Comparison of ENCODE assay signal across 8 cellular contexts in genomic region chr9:127423934-127424668, GRCh38. TPM values are rescaled to one million over a fixed set of nuclear protein-coding genes. Genes with fewer than 3 reads are reported as not detected.
A peak's percentile ranks its signal among the peaks of the same experiment; 100 is the strongest.
DNase-seq lines count a peak whose midpoint lies in the region; ATAC-seq, FAIRE-seq and TF ChIP-seq lines count a peak whose summit lies in the region.

TSS of gene ZNF79 (plus strand) at chr9:127424382. CDS start at chr9:127424788, 406 bp downstream.

- DNase-seq in GM23338 (ENCODE audit: low spot score) (peak; percentile 96), Kasumi-1 (lab: John Stamatoyannopoulos, UW) (peak; percentile 90 to 93), RCC 7860 (ENCODE audit: low spot score) (peak; percentile 81), esophagus squamous epithelium (lab: John Stamatoyannopoulos, UW) (peak; percentile 61)
- DNase-seq in activated T-cell treated with anti-CD3 and anti-CD28 coated beads, Interleukin-2, amount 50 U/mL, for 48 hours = peak; percentile 95 to 96
- DNase-seq in stimulated activated CD8-positive, alpha-beta memory T cell treated with anti-CD3 and anti-CD28 coated beads, Interleukin-7, amount 100 ng/mL, for 1 hour (ENCODE audit: low read depth in 2 of 2) = peak; percentile 81 to 82

- TF ChIP-seq CTCF in DOHH2 (IDR thresholded peaks at IDR 0.05; ENCODE audit: low read depth, low read length, poor library complexity, severe bottlenecking) = no peak
- no peak for TF ChIP-seq CTCF in GM23338 (conservative IDR thresholded peaks at IDR 0.05; ENCODE audit: low read depth in 2 of 2)
- TF ChIP-seq CTCF in esophagus squamous epithelium (IDR thresholded peaks at IDR 0.05) = peak in 1 of 6 experiments; percentile 16

- peaks cover 26% of the 10 kb centered on the region for H3K4me1 ChIP-seq in DOHH2 (ENCODE audit: control insufficient read depth, low read length)
- peaks cover 6% of the 10 kb centered on the region for H3K4me1 ChIP-seq in GM23338 (ENCODE audit: insufficient read depth)
- peaks cover 26 to 78% (median 27%) of the 10 kb centered on the region in 3 donors for H3K4me1 ChIP-seq in esophagus squamous epithelium
- peaks cover 11 to 34% of the 10 kb centered on the region in 2 donors for H3K4me1 ChIP-seq in muscle layer of duodenum (ENCODE audit: control insufficient read depth in 1 of 2, insufficient read depth in 2 of 2, low read length in 2 of 2)

- ATAC-seq in GM23338 = peak; percentile 96

- TF ChIP-seq POLR2A in esophagus squamous epithelium (IDR thresholded peaks at IDR 0.05) = peak in 2 of 4 donors; percentile 40 to 72

- H4K20me1 ChIP-seq in DOHH2 (ENCODE audit: control insufficient read depth, insufficient read depth, low read depth, low read length) (0 out of 2 replicates have a peak, but pooled peaks cover 4% of the 10 kb centered on the region), GM23338 (replicated peaks; ENCODE audit: insufficient read depth) (peaks cover 5% of the 10 kb centered on the region)

- H3K36me3 ChIP-seq in DOHH2 (ENCODE audit: control insufficient read depth, low read length) (peaks cover 9% of the 10 kb centered on the region), GM23338 (ENCODE audit: insufficient read depth) (0 out of 2 replicates have a peak, but pooled peaks cover under 1% of the 10 kb centered on the region), esophagus squamous epithelium (peaks cover 0 to 16% (median 2%) of the 10 kb centered on the region in 3 donors), muscle layer of duodenum (ENCODE audit: control insufficient read depth in 1 of 2, insufficient read depth in 2 of 2, low read length in 2 of 2) (peaks cover 8 to 11% of the 10 kb centered on the region in 2 donors)

- FAIRE-seq in RCC 7860 (lab: Jason Lieb, UNC) = peak; percentile 54

- peaks cover 61% of the 10 kb centered on the region for H3K79me2 ChIP-seq in DOHH2 (ENCODE audit: control insufficient read depth, low read length)
- H3K79me2 ChIP-seq in GM23338 (replicated peaks; ENCODE audit: insufficient read depth) = peaks cover 40% of the 10 kb centered on the region

- no peaks in the 10 kb centered on the region for H3K9me3 ChIP-seq in DOHH2 (ENCODE audit: control insufficient read depth, insufficient read depth, low read length)
- H3K9me3 ChIP-seq in esophagus squamous epithelium = no peaks in the 10 kb centered on the region
- H3K9me3 ChIP-seq in muscle layer of duodenum (ENCODE audit: control insufficient read depth in 1 of 2, low read length in 2 of 2) = no peaks in the 10 kb centered on the region

- peaks cover 21% of the 10 kb centered on the region for H3K4me1 Mint-ChIP-seq in GM23338

- H3K27ac Mint-ChIP-seq in GM23338 = peak within 1 kb of the TSS; percentile 100

- peak within 1 kb of the TSS; percentile 95 for H2AFZ ChIP-seq in GM23338

- H3K36me3 Mint-ChIP-seq in GM23338 (ENCODE audit: low read depth) = peaks cover 10% of the 10 kb centered on the region; the same call in 2 of the 3 replicates

- H3K27me3 Mint-ChIP-seq in GM23338 (ENCODE audit: insufficient read depth, low read depth, poor library complexity) = peaks cover 9% of the 10 kb centered on the region

- peak within 1 kb of the TSS; percentile 99 for H3K4me3 Mint-ChIP-seq in GM23338

- H3K9me2 ChIP-seq in DOHH2 (replicated peaks; ENCODE audit: control insufficient read depth, low read length) (no peaks in the 10 kb centered on the region), GM23338 (ENCODE audit: insufficient read depth) (no peaks in the 10 kb centered on the region)

- H3K4me2 ChIP-seq in DOHH2 (ENCODE audit: low read length) (peak within 1 kb of the TSS; percentile 99), GM23338 (peak within 1 kb of the TSS; percentile 100)

- H3F3A ChIP-seq in DOHH2 (ENCODE audit: control insufficient read depth, insufficient read depth) = no peaks in the 10 kb centered on the region
- H3F3A ChIP-seq in GM23338 (replicated peaks; ENCODE audit: low read depth) = 0 out of 2 replicates have a peak, but pooled peaks cover 3% of the 10 kb centered on the region

- 0% methylated on average over 13 to 43 of the region's 54 CpGs for WGBS in esophagus squamous epithelium, 2 donors

- intact Hi-C loops in esophagus squamous epithelium (cut with DNase I) = no loop called here

- peak within 1 kb of the TSS; percentile 97 for H3K4me3 ChIP-seq in DOHH2 (ENCODE audit: low read length)
- peak within 1 kb of the TSS; percentile 95 for H3K4me3 ChIP-seq in GM23338
- peak within 1 kb of the TSS; percentile 58 to 96 (median 83) for H3K4me3 ChIP-seq in esophagus squamous epithelium
- peak within 1 kb of the TSS; percentile 88 to 96 for H3K4me3 ChIP-seq in muscle layer of duodenum (ENCODE audit: low read depth in 1 of 2, low read length in 2 of 2)

- H3K9me3 Mint-ChIP-seq in GM23338 = no peaks in the 10 kb centered on the region

- peak within 1 kb of the TSS; percentile 52 for H3K27ac ChIP-seq in DOHH2 (ENCODE audit: low read depth, low read length)
- H3K27ac ChIP-seq in GM23338 (ENCODE audit: low read depth) = peak within 1 kb of the TSS; percentile 61
- H3K27ac ChIP-seq in esophagus squamous epithelium = peak within 1 kb of the TSS; percentile 83 to 95 (median 92)
- H3K27ac ChIP-seq in muscle layer of duodenum (ENCODE audit: low read length) = peak within 1 kb of the TSS; percentile 95

- H3K27me3 ChIP-seq in DOHH2 (ENCODE audit: control insufficient read depth, low read length) = no peaks in the 10 kb centered on the region
- H3K27me3 ChIP-seq in GM23338 (ENCODE audit: insufficient read depth) = no peaks in the 10 kb centered on the region
- no peaks in the 10 kb centered on the region for H3K27me3 ChIP-seq in esophagus squamous epithelium
- no peaks in the 10 kb centered on the region for H3K27me3 ChIP-seq in muscle layer of duodenum (ENCODE audit: low read depth, low read length)

TF ChIP-seq in GM23338, 12 proteins besides CTCF, POLR2A, EP300 and RAD21:
- TF ChIP-seq REST (IDR thresholded peaks at IDR 0.05; ENCODE audit: unreplicated experiment) (peak; percentile 55), STAT1 (IDR thresholded peaks at IDR 0.05; ENCODE audit: unreplicated experiment) (no peak), POLR2AphosphoS5 (IDR thresholded peaks at IDR 0.05; ENCODE audit: low read depth) (peak; percentile 75), CREB1 (CRISPR knock-in tag; IDR thresholded peaks at IDR 0.05; ENCODE audit: low read depth) (peak; percentile 95), ZNF331 (CRISPR knock-in tag; IDR thresholded peaks at IDR 0.05; ENCODE audit: low read depth) (no peak)
- TF ChIP-seq, protein P1, sequence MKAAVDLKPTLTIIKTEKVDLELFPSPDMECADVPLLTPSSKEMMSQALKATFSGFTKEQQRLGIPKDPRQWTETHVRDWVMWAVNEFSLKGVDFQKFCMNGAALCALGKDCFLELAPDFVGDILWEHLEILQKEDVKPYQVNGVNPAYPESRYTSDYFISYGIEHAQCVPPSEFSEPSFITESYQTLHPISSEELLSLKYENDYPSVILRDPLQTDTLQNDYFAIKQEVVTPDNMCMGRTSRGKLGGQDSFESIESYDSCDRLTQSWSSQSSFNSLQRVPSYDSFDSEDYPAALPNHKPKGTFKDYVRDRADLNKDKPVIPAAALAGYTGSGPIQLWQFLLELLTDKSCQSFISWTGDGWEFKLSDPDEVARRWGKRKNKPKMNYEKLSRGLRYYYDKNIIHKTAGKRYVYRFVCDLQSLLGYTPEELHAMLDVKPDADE (IDR thresholded peaks at IDR 0.05) = peak; percentile 84

RNA-seq across cellular contexts. Expression of gene ZNF79, which starts in this region (rescaled TPM):
- total RNA-seq in GM23338 (2014; rRNA removed; shearing (Covaris generic)) = 5.8 and 6.3 TPM in 2 replicates
- 2.2 and 2.9 TPM in 2 replicates for polyA plus RNA-seq in GM23338 (2016; fragmentation: Nextera tagmentation; extraction: Ambion mirVana)
- 1 to 10 TPM; 3.1 to 9.9 (median 4.7) TPM for total RNA-seq in esophagus squamous epithelium

Comparison
In these comparisons a context has a peak if more than half of its experiments do, and no peak if none do; other contexts are left out.
1. Peak in every context shown above with its lines: DNase-seq, ATAC-seq, H3K4me3 ChIP-seq and H3K27ac ChIP-seq.